Comparison of ENCODE assay signal across 8 cellular contexts in the genomic region with DNA sequence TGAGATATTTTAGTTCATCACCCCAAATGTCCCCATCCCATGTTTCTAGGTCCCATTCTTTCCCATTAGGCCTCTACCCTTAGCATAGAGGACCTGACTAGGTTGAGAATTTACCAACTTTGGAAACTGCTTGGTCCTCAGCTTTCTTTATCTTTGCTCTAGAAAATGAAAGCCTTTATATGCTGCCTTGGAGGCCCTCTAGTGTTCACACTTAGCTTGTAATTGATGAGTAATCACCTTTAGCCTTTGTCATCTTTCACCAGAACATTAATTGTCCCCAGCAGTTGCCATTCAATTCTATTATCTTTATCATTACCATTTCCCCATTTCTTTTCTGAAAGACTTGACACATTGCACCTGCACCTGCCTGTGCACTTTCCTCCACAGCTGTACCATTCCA.
DNase-seq lines count a peak whose midpoint lies in the region; ATAC-seq, FAIRE-seq and TF ChIP-seq lines count a peak whose summit lies in the region.

No MANE protein-coding gene starts in this region.

- no peaks in the 10 kb centered on the region for H3K79me2 ChIP-seq in OCI-LY1 (ENCODE audit: insufficient read depth, low read length)

- no peaks in the 10 kb centered on the region for H3K9me3 ChIP-seq in OCI-LY1 (ENCODE audit: low read length)

- TF ChIP-seq CTCF in OCI-LY1 (IDR thresholded peaks at IDR 0.05; ENCODE audit: low read length) = peak; percentile 61; the same call in 1 of the 2 replicates

- FAIRE-seq in urothelium cell line (lab: Jason Lieb, UNC) = no peak

- no peak overlapping the region for H3K27ac ChIP-seq in OCI-LY1 (ENCODE audit: low read depth, low read length, poor library complexity, severe bottlenecking)

- no peaks in the 10 kb centered on the region for H3K9me2 ChIP-seq in OCI-LY1 (ENCODE audit: low read depth, low read length)

- POLR2A ChIA-PET in T-cell (lab: Charles Lee) = no interaction called here

- ATAC-seq in GM21526 (IDR thresholded peaks at IDR 0.05; ENCODE audit: low FRiP score, unreplicated experiment) (peak; percentile 51), T-cell (replicated peaks in 1 of 4) (no peak)
- ATAC-seq in activated CD4-positive, CD25-positive, alpha-beta regulatory T cell treated with anti-CD3 and anti-CD28 coated beads, Interleukin-2, amount 50 U/mL, for 24 hours = no peak

- H3K4me1 ChIP-seq in OCI-LY1 (ENCODE audit: insufficient read depth, low read length, severe bottlenecking) = peaks cover 10% of the 10 kb centered on the region

- no peaks in the 10 kb centered on the region for H3K36me3 Mint-ChIP-seq in T-cell

- no peaks in the 10 kb centered on the region for H4K20me1 ChIP-seq in OCI-LY1 (ENCODE audit: insufficient read depth, low read length)

- CTCF ChIA-PET in T-cell (lab: Charles Lee) = interaction anchor here in 1 of 2 donors (1.1 to 1.7 kb wide), 2 partner anchors 997 to 1009 kb away, joined by 3 to 5 read pairs; no protein-coding TSS in a partner anchor

- H3K4me2 ChIP-seq in OCI-LY1 (ENCODE audit: low read length) = no peak overlapping the region

- H3K27me3 ChIP-seq in OCI-LY1 (ENCODE audit: insufficient read depth, low read length) = no peaks in the 10 kb centered on the region

- H3K4me3 Mint-ChIP-seq in T-cell = no peak overlapping the region

- no peaks in the 10 kb centered on the region for H3F3A ChIP-seq in OCI-LY1 (ENCODE audit: insufficient read depth, low read length)

- H3K27me3 Mint-ChIP-seq in T-cell = no peaks in the 10 kb centered on the region

- no peaks in the 10 kb centered on the region for H3K4me1 Mint-ChIP-seq in T-cell

- H3K9me3 Mint-ChIP-seq in T-cell = no peaks in the 10 kb centered on the region

- no peaks in the 10 kb centered on the region for H3K36me3 ChIP-seq in OCI-LY1 (ENCODE audit: insufficient read depth, low read length)

- H3K4me3 ChIP-seq in OCI-LY1 (ENCODE audit: low read depth, low read length, poor library complexity, severe bottlenecking) = no peak overlapping the region

- DNase-seq in AML-193 (lab: John Stamatoyannopoulos, UW) (peak; percentile 6 to 19), glomerular endothelial cell (ENCODE audit: extremely low read depth, low read depth, low spot score) (peak; percentile 16), urothelium cell line (ENCODE audit: low spot score) (peak; percentile 26), NCI-H1436 (lab: John Stamatoyannopoulos, UW) (no peak), T-cell (no peak)

- no peak overlapping the region for H3K27ac Mint-ChIP-seq in T-cell

- no peak overlapping the region for H3K9ac ChIP-seq in OCI-LY1 (ENCODE audit: low read length)

- H2AFZ ChIP-seq in OCI-LY1 (ENCODE audit: low read length) = no peak overlapping the region

Comparison
In these comparisons a context has a peak if more than half of its experiments do, and no peak if none do; other contexts are left out.
1. DNase-seq: peak in AML-193 (2 of 2), glomerular endothelial cell (single experiment) and urothelium cell line (single experiment); none in NCI-H1436 (single experiment) and T-cell (0 of 34).